ENCODE assay signal across 15 cellular contexts in the genomic region with DNA sequence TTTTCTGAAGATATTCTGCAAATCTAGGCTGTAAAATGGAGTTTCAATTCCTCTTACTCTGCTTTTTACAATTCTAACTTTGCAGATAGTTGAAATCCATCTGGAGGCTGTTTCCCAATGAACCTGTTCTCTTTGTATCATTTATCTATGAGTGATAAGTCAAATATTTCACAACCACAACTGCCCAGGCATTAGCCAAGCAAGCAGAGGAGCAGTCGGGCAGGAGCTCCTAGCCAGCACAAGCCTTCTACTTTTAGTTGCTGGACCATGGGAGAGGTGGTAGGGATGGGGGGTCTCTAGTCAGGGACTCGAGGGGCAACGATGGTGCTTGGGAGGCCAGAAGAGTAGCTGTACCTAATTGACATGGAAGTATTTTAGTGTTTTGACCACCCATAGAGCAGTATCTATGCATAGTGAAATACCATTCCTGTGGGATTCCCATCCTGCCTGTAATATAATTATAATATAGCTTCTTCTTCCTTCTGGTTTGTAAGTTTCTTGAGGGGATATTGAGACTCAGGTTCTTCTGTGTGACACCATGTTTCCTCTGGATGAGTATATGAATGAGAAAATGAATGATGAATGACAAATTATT.
DNase-seq lines count a peak whose midpoint lies in the region; ATAC-seq and TF ChIP-seq lines count a peak whose summit lies in the region.
"Had no signal": no experiment of that assay in that cellular context is flagged by ENCODE, and none has a peak within 500 bp of the region (broad histone marks: within the 10 kb centered on the region; RNA-seq: fewer than 3 reads in every experiment).

No MANE protein-coding gene starts in this region.

- H3K36me3 Mint-ChIP-seq in activated CD8-positive, alpha-beta memory T cell treated with anti-CD3 and anti-CD28 coated beads, Interleukin-2, amount 10 ng/mL, durations not matched to agents 7 days and 5 days, result no peaks in the 10 kb centered on the region

- intact Hi-C loops in left ventricle myocardium superior (cut with micrococcal nuclease) (no loop called here), gastrocnemius medialis (cut with DNase I; ENCODE audit: low total_unique reads) (no loop called here)

- H3K9me3 Mint-ChIP-seq in activated CD8-positive, alpha-beta memory T cell treated with anti-CD3 and anti-CD28 coated beads, Interleukin-2, amount 10 ng/mL, durations not matched to agents 7 days and 5 days (ENCODE audit: low read depth), result no peaks in the 10 kb centered on the region

- H3K4me1 ChIP-seq in right atrium auricular region (no peaks in the 10 kb centered on the region), RWPE2 (ENCODE audit: insufficient read depth, poor library complexity, severe bottlenecking) (peaks cover 61% of the 10 kb centered on the region), gastrocnemius medialis (no peaks in the 10 kb centered on the region)
- H3K4me1 ChIP-seq: thyroid gland had no signal

- H3K27ac Mint-ChIP-seq in activated CD8-positive, alpha-beta memory T cell treated with anti-CD3 and anti-CD28 coated beads, Interleukin-2, amount 10 ng/mL, durations not matched to agents 7 days and 5 days, result no peak overlapping the region

- H3K4me3 ChIP-seq in right atrium auricular region (no peak overlapping the region), RWPE2 (ENCODE audit: severe bottlenecking) (no peak overlapping the region), fibroblast of villous mesenchyme (ENCODE audit: low read depth, low read length) (no peak overlapping the region), gastrocnemius medialis (no peak overlapping the region)
- H3K4me3 ChIP-seq: mucosa of descending colon, thyroid gland had no signal

- no peak overlapping the region for H3K4me3 Mint-ChIP-seq in activated CD8-positive, alpha-beta memory T cell treated with anti-CD3 and anti-CD28 coated beads, Interleukin-2, amount 10 ng/mL, durations not matched to agents 7 days and 5 days

- CTCF ChIA-PET in activated CD8-positive, alpha-beta memory T cell treated with anti-CD3 and anti-CD28 coated beads, Interleukin-2, amount 10 ng/mL, durations not matched to agents 7 days and 5 days (lab: Charles Lee), result interaction anchor here (0.6 kb wide), 1 partner anchor 74 kb away, joined by 3 read pairs; no protein-coding TSS in a partner anchor

- no peak for DNase-seq in left ventricle myocardium superior
- DNase-seq in right atrium auricular region (ENCODE audit: low spot score), result no peak
- DNase-seq in RWPE2 (ENCODE audit: low spot score), result no peak
- DNase-seq in fibroblast of villous mesenchyme (ENCODE audit: low read depth), result peak; percentile 48
- DNase-seq in activated CD8-positive, alpha-beta memory T cell treated with anti-CD3 and anti-CD28 coated beads, Interleukin-2, amount 10 ng/mL, durations not matched to agents 7 days and 5 days, result no peak
- no peak for DNase-seq in gastrocnemius medialis
- DNase-seq: activated naive CD4-positive, alpha-beta T cell treated with anti-CD3 and anti-CD28 coated beads, Interleukin-2, amount 50 U/mL, for 16 hours; mucosa of descending colon; NCI-H524; posterior cingulate gyrus; thyroid gland had no signal

- H3K27ac ChIP-seq in right atrium auricular region, result no peak overlapping the region
- H3K27ac ChIP-seq in RWPE2 (ENCODE audit: poor library complexity, severe bottlenecking), result peak overlapping the region; percentile 58
- no peak overlapping the region for H3K27ac ChIP-seq in gastrocnemius medialis
- H3K27ac ChIP-seq: thyroid gland, VCaP had no signal

- no peaks in the 10 kb centered on the region for H3K4me1 Mint-ChIP-seq in activated CD8-positive, alpha-beta memory T cell treated with anti-CD3 and anti-CD28 coated beads, Interleukin-2, amount 10 ng/mL, durations not matched to agents 7 days and 5 days

- no peak for TF ChIP-seq POLR2A in gastrocnemius medialis (IDR thresholded peaks at IDR 0.05)

- H3K9me3 ChIP-seq in right atrium auricular region, result no peaks in the 10 kb centered on the region
- no peaks in the 10 kb centered on the region for H3K9me3 ChIP-seq in RWPE2 (ENCODE audit: severe bottlenecking)
- H3K9me3 ChIP-seq in gastrocnemius medialis, result no peaks in the 10 kb centered on the region
- H3K9me3 ChIP-seq: mucosa of descending colon, thyroid gland had no signal

- ATAC-seq in left ventricle myocardium superior (peak; percentile 47), RWPE2 (ENCODE audit: low read depth) (peak; percentile 78), HG03039 (IDR thresholded peaks at IDR 0.05; ENCODE audit: unreplicated experiment) (no peak), GM19351 (IDR thresholded peaks at IDR 0.05; ENCODE audit: unreplicated experiment) (no peak), gastrocnemius medialis (no peak)
- no peak for ATAC-seq in activated CD8-positive, alpha-beta memory T cell treated with anti-CD3 and anti-CD28 coated beads, Interleukin-2, amount 10 ng/mL, durations not matched to agents 7 days and 5 days
- ATAC-seq: esophagus mucosa, mucosa of descending colon had no signal

- H3K36me3 ChIP-seq in right atrium auricular region (no peaks in the 10 kb centered on the region), RWPE2 (ENCODE audit: low read depth) (no peaks in the 10 kb centered on the region), gastrocnemius medialis (no peaks in the 10 kb centered on the region)
- H3K36me3 ChIP-seq: thyroid gland had no signal

- TF ChIP-seq CTCF in right atrium auricular region (IDR thresholded peaks at IDR 0.05), result no peak
- TF ChIP-seq CTCF in RWPE2 (IDR thresholded peaks at IDR 0.05; ENCODE audit: poor library complexity, severe bottlenecking), result no peak
- TF ChIP-seq CTCF in fibroblast of villous mesenchyme (IDR thresholded peaks at IDR 0.05; ENCODE audit: insufficient read depth, low read depth, low read length), result no peak
- no peak for TF ChIP-seq CTCF in gastrocnemius medialis (IDR thresholded peaks at IDR 0.05 in 4 of 5, conservative IDR thresholded peaks at IDR 0.05 in 1 of 5)

- H3K27me3 Mint-ChIP-seq in activated CD8-positive, alpha-beta memory T cell treated with anti-CD3 and anti-CD28 coated beads, Interleukin-2, amount 10 ng/mL, durations not matched to agents 7 days and 5 days, result no peaks in the 10 kb centered on the region

- H3K27me3 ChIP-seq in right atrium auricular region, result no peaks in the 10 kb centered on the region
- no peaks in the 10 kb centered on the region for H3K27me3 ChIP-seq in RWPE2 (ENCODE audit: insufficient read depth, poor library complexity, severe bottlenecking)
- H3K27me3 ChIP-seq in gastrocnemius medialis, result no peaks in the 10 kb centered on the region
- H3K27me3 ChIP-seq: thyroid gland had no signal

- in situ Hi-C loops in gastrocnemius medialis (cut with MboI; ENCODE audit: low sequenced_read_pairs in 4 of 4), result no loop called here

Comparison
In these comparisons a context has a peak if more than half of its experiments do, and no peak if none do; other contexts are left out.
1. ATAC-seq: peak in left ventricle myocardium superior (single experiment) and RWPE2 (single experiment); none in HG03039 (single experiment), GM19351 (single experiment), activated CD8-positive, alpha-beta memory T cell treated with anti-CD3 and anti-CD28 coated beads, Interleukin-2, amount 10 ng/mL, durations not matched to agents 7 days and 5 days (single experiment) and gastrocnemius medialis (0 of 2).